ENCODE assay signal across 18 cellular contexts in the genomic region with DNA sequence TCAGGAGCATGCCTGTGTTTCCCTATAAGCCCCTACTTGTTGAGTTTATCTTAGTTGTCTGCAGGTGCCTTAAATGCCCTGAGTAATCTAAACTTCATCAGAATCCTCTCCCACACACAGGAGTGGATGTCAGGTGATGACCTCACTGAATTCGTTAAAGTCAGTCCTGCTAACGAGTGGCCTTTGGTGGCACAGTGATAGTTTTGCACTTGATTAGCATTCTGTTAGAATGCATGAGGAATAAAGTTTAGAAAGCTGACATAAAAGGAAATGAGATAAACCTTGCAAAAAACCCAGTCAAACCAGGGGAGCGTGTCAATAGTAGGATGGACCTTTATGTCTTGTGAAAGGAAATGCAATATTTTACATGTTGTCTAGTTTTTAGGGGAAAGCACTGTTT.
"Had no signal": no experiment of that assay in that cellular context is flagged by ENCODE, and none has a peak within 500 bp of the region (broad histone marks: within the 10 kb centered on the region; RNA-seq: fewer than 3 reads in every experiment).

No MANE protein-coding gene starts in this region.

- DNase-seq: activated CD8-positive, alpha-beta memory T cell treated with anti-CD3 and anti-CD28 coated beads, Interleukin-2, amount 50 U/mL, for 48 hours; activated effector memory CD4-positive, alpha-beta T cell treated with anti-CD3 and anti-CD28 coated beads, Interleukin-2, amount 50 U/mL, for 16 hours; activated naive CD4-positive, alpha-beta T cell treated with anti-CD3 and anti-CD28 coated beads, Interleukin-2, amount 10 ng/mL, durations not matched to agents 7 days and 5 days; activated T-cell treated with anti-CD3 and anti-CD28 coated beads, Interleukin-2, amount 50 U/mL, for 4 hours; amygdala; colonic mucosa; dorsolateral prefrontal cortex; effector memory CD8-positive, alpha-beta T cell; esophagus squamous epithelium; nephron progenitor cell; right cardiac atrium; stimulated activated CD4-positive, alpha-beta T cell treated with anti-CD3 and anti-CD28 coated beads, Interleukin-1b, Interleukin-23, amount 100 ng/mL, for 48 hours; substantia nigra; tibial artery had no signal

- H3K4me3 Mint-ChIP-seq: activated naive CD4-positive, alpha-beta T cell treated with anti-CD3 and anti-CD28 coated beads, Interleukin-2, amount 10 ng/mL, durations not matched to agents 7 days and 5 days; activated T-cell treated with anti-CD3 and anti-CD28 coated beads, Interleukin-2, amount 50 U/mL, for 4 hours; effector memory CD8-positive, alpha-beta T cell; memory B cell; nephron progenitor cell; stimulated activated naive CD8-positive, alpha-beta T cell treated with anti-CD3 and anti-CD28 coated beads, Interleukin-15, Interleukin-2, amounts not matched to agents 100 ng/mL and 50 ng/mL, for 24 hours; T-helper 1 cell treated with Interleukin-12 subunit alpha and Interleukin-12 subunit beta and Interleukin-4 antibody, amounts not matched to agents 30 μg/mL and 1 μg/mL, for 36 hours had no signal

- H2AFZ ChIP-seq: parathyroid adenoma had no signal

- H3K9me3 ChIP-seq: colonic mucosa, esophagus squamous epithelium, tibial artery had no signal

- ATAC-seq: activated T-cell treated with anti-CD3 and anti-CD28 coated beads, Interleukin-2, amount 50 U/mL, for 4 hours; effector memory CD8-positive, alpha-beta T cell; right cardiac atrium had no signal

- H3K36me3 ChIP-seq: colonic mucosa, esophagus squamous epithelium, tibial artery had no signal

- H3K4me1 ChIP-seq: parathyroid adenoma had no signal

- H3K4me3 ChIP-seq: colonic mucosa, dorsolateral prefrontal cortex, esophagus squamous epithelium, tibial artery had no signal

- H3K9ac ChIP-seq: parathyroid adenoma had no signal

- H3K27ac ChIP-seq: colonic mucosa, esophagus squamous epithelium, parathyroid adenoma, tibial artery had no signal

- H3K27me3 Mint-ChIP-seq: activated naive CD4-positive, alpha-beta T cell treated with anti-CD3 and anti-CD28 coated beads, Interleukin-2, amount 10 ng/mL, durations not matched to agents 7 days and 5 days; effector memory CD8-positive, alpha-beta T cell; memory B cell; stimulated activated naive CD8-positive, alpha-beta T cell treated with anti-CD3 and anti-CD28 coated beads, Interleukin-15, Interleukin-2, amounts not matched to agents 100 ng/mL and 50 ng/mL, for 24 hours had no signal

- H3K27ac Mint-ChIP-seq: activated naive CD4-positive, alpha-beta T cell treated with anti-CD3 and anti-CD28 coated beads, Interleukin-2, amount 10 ng/mL, durations not matched to agents 7 days and 5 days; memory B cell; nephron progenitor cell; stimulated activated naive CD8-positive, alpha-beta T cell treated with anti-CD3 and anti-CD28 coated beads, Interleukin-15, Interleukin-2, amounts not matched to agents 100 ng/mL and 50 ng/mL, for 24 hours; T-helper 1 cell treated with Interleukin-12 subunit alpha and Interleukin-12 subunit beta and Interleukin-4 antibody, amounts not matched to agents 30 μg/mL and 1 μg/mL, for 36 hours had no signal

- H3K9me3 Mint-ChIP-seq: activated naive CD4-positive, alpha-beta T cell treated with anti-CD3 and anti-CD28 coated beads, Interleukin-2, amount 10 ng/mL, durations not matched to agents 7 days and 5 days; activated T-cell treated with anti-CD3 and anti-CD28 coated beads, Interleukin-2, amount 50 U/mL, for 4 hours; effector memory CD8-positive, alpha-beta T cell; memory B cell; nephron progenitor cell; stimulated activated naive CD8-positive, alpha-beta T cell treated with anti-CD3 and anti-CD28 coated beads, Interleukin-15, Interleukin-2, amounts not matched to agents 100 ng/mL and 50 ng/mL, for 24 hours; T-helper 1 cell treated with Interleukin-12 subunit alpha and Interleukin-12 subunit beta and Interleukin-4 antibody, amounts not matched to agents 30 μg/mL and 1 μg/mL, for 36 hours had no signal

- H3K27me3 ChIP-seq: colonic mucosa, dorsolateral prefrontal cortex, esophagus squamous epithelium, tibial artery had no signal
